Comparison of ENCODE assay signal across 8 cellular contexts in the genomic region with DNA sequence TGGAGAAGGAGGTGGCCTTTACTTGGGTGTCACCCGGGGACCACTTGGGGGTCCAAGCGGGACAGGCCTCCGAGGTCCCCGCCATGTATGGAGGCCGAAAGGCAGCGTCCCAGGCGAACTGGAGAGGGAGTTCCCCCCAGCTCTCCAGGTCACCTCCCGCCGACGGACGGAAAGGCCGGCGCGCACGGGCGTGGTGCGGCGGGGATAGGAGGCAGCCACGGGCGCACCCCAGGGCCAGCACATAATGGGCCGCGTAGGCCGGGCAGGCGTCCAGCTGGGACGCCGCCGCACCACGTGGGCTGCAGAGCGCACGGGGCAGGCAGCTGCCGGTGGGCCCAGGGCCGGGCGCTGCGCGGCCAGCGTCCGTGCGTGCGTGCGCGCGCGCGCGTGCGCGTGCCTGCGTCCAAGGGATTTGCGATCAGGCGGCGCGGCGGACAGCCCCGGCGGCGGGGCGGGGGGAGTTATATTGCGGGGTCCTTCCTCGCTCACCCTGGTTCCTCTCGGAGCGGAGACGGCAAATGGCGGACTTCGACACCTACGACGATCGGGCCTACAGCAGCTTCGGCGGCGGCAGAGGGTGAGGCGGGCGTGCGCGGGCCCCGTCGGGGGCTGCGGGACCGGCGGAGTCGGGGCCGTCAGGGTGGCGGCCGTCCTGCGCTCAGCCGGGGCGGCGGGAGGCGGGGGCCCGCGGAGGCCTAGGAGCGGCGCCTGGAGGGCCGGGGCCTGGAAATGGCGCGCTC.
DNase-seq lines count a peak whose midpoint lies in the region; ATAC-seq and FAIRE-seq lines count a peak whose summit lies in the region.

TSS of gene EIF4H (plus strand) at position 491 of the 740 bp plus-strand sequence. CDS start at position 519, 28 bp downstream.

- peak within 1 kb of the TSS; percentile 92 to 95 for H3K27ac Mint-ChIP-seq in effector memory CD8-positive, alpha-beta T cell
- peak within 1 kb of the TSS; percentile 95 for H3K27ac Mint-ChIP-seq in memory B cell

- FAIRE-seq in HTR-8/SVneo (lab: Jason Lieb, UNC): peak; percentile 71

- ATAC-seq in GM21367 (IDR thresholded peaks at IDR 0.05; ENCODE audit: unreplicated experiment) (peak; percentile 73), memory B cell (ENCODE audit: low read depth) (peak; percentile 82)
- peak; percentile 85 for ATAC-seq in effector memory CD8-positive, alpha-beta T cell (replicated peaks)

- no peaks in the 10 kb centered on the region for H3K9me3 Mint-ChIP-seq in effector memory CD8-positive, alpha-beta T cell
- H3K9me3 Mint-ChIP-seq in memory B cell: no peaks in the 10 kb centered on the region

- peak within 1 kb of the TSS; percentile 86 to 94 for H3K4me3 Mint-ChIP-seq in effector memory CD8-positive, alpha-beta T cell
- H3K4me3 Mint-ChIP-seq in memory B cell: peak within 1 kb of the TSS; percentile 94

- H3K4me1 Mint-ChIP-seq in effector memory CD8-positive, alpha-beta T cell (ENCODE audit: low read depth in 2 of 2): peaks cover 39 to 43% of the 10 kb centered on the region in 2 donors
- H3K4me1 Mint-ChIP-seq in memory B cell: peaks cover 33% of the 10 kb centered on the region

- H3K27me3 Mint-ChIP-seq in effector memory CD8-positive, alpha-beta T cell: no peaks in the 10 kb centered on the region
- H3K27me3 Mint-ChIP-seq in memory B cell: no peaks in the 10 kb centered on the region

- DNase-seq in COLO829 (ENCODE audit: low spot score) (peak; percentile 95), HTR-8/SVneo (ENCODE audit: insufficient read length, low spot score) (peak; percentile 76), NOMO-1 treated with DMSO at 0.1 percent for 48 hours (lab: John Stamatoyannopoulos, UW; ENCODE audit: unreplicated experiment) (peak; percentile 99), memory B cell (ENCODE audit: low spot score in 2 of 2) (peak; percentile 97 to 99)
- peak; percentile 87 to 92 for DNase-seq in activated CD8-positive, alpha-beta memory T cell treated with anti-CD3 and anti-CD28 coated beads for 4 hours (ENCODE audit: low read depth in 2 of 2)
- peak; percentile 95 to 98 (median 98) for DNase-seq in effector memory CD8-positive, alpha-beta T cell
- DNase-seq in stimulated activated CD8-positive, alpha-beta memory T cell treated with anti-CD3 and anti-CD28 coated beads, Interleukin-12 subunit alpha, Interleukin-12 subunit beta, amount 100 ng/mL, for 1 hour (ENCODE audit: low read depth): peak; percentile 91

- peaks cover 41% of the 10 kb centered on the region for H3K36me3 Mint-ChIP-seq in effector memory CD8-positive, alpha-beta T cell (ENCODE audit: insufficient read depth)
- peaks cover 4% of the 10 kb centered on the region for H3K36me3 Mint-ChIP-seq in memory B cell

Comparison
In these comparisons a context has a peak if more than half of its experiments do, and no peak if none do; other contexts are left out.
1. Peak in every context shown above with its lines: DNase-seq and ATAC-seq.